24 cellular contexts compared by ENCODE assay signal in the genomic region with DNA sequence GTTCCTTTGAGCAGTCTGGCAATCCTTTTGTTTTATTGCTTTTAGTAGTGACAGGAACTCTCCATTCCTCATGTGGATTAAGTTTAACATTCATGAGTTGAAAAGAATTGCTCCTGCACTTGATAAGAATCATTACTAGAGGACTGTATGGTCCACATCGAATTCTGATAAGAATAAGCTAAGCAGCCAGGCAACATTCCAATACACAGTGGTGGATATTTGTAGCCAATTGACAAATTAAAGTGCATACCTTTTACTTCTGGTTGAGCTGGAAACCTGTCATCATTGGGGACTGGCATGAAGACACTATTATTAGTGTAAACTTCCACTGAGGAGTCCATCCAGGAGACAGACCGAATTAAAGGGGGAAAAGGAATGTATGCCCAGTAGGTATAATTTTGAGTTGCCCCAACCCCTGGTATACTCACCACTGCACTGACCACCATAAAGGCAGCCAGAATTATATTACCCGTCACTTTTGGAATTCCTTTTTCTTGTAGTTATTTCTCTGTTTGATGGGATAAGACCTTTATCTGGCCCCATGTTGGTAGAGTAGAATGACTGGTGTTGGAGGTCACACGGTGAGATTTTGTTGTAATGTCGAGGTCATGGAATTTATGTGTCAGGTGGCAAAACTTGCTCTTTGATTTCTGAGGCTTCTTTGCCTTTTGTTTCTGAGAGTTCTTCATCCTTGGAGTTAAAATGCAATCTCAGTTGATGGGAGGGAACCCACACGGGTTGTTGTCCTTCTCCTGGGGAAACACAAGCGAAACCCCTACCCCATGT.
DNase-seq lines count a peak whose midpoint lies in the region; ATAC-seq and TF ChIP-seq lines count a peak whose summit lies in the region.
"Had no signal": no experiment of that assay in that cellular context is flagged by ENCODE, and none has a peak within 500 bp of the region (broad histone marks: within the 10 kb centered on the region; RNA-seq: fewer than 3 reads in every experiment).

No MANE protein-coding gene starts in this region.

- peak overlapping the region; percentile 26 for H3K27ac Mint-ChIP-seq in activated CD4-positive, alpha-beta T cell treated with anti-CD3 and anti-CD28 coated beads, Interleukin-2, amount 10 ng/mL, durations not matched to agents 24 days and 14 days
- no peak overlapping the region for H3K27ac Mint-ChIP-seq in activated CD4-positive, alpha-beta T cell treated with anti-CD3 and anti-CD28 coated beads, Interleukin-2, amount 10 ng/mL, durations not matched to agents 7 days and 5 days
- peak overlapping the region; percentile 3 for H3K27ac Mint-ChIP-seq in stimulated activated naive B cell treated with anti-CD40 and anti-IgM and Interleukin-4, amounts not matched to agents 10 μg/mL and 1 μg/mL and 100 μg/mL, for 72 hours
- H3K27ac Mint-ChIP-seq: CD4-positive, CD25-positive, alpha-beta regulatory T cell; GM23338; H9; IgD-negative memory B cell had no signal

- DNase-seq in activated CD4-positive, alpha-beta T cell treated with anti-CD3 and anti-CD28 coated beads, Interleukin-2, amount 10 ng/mL, durations not matched to agents 24 days and 14 days, result no peak
- no peak for DNase-seq in activated CD4-positive, alpha-beta T cell treated with anti-CD3 and anti-CD28 coated beads, Interleukin-2, amount 10 ng/mL, durations not matched to agents 7 days and 5 days
- no peak for DNase-seq in IMR-90
- peak; percentile 45 for DNase-seq in mesendoderm
- DNase-seq in stimulated activated naive B cell treated with anti-CD40 and anti-IgM and Interleukin-4, amounts not matched to agents 10 μg/mL and 1 μg/mL and 100 μg/mL, for 72 hours, result no peak
- DNase-seq in aorta, result no peak
- DNase-seq: CD4-positive, CD25-positive, alpha-beta regulatory T cell; H9; MM.1S; NCI-H1417; NCI-H1694; NCI-H2029 treated with DMSO at 0.1 percent for 48 hours; NCI-H446 treated with DMSO at 0.1 percent for 48 hours; NCI-H526; NCI-H82; NK-92 treated with Interleukin-12 subunit alpha and Interleukin-12 subunit beta, amount 100 ng/mL, for 24 hours; SJCRH30 had no signal

- no peak overlapping the region for H2BK20ac ChIP-seq in IMR-90 (ENCODE audit: low read depth, low read length)

- H3K18ac ChIP-seq in IMR-90 (ENCODE audit: low read depth, low read length) (no peak overlapping the region), mesendoderm (ENCODE audit: low read length) (no peak overlapping the region)

- H4K91ac ChIP-seq in IMR-90 (ENCODE audit: insufficient read depth, low read depth, low read length), result no peak overlapping the region

- H3K27ac ChIP-seq in IMR-90 (ENCODE audit: insufficient read depth, low read length), result no peak overlapping the region
- no peak overlapping the region for H3K27ac ChIP-seq in mesendoderm (ENCODE audit: low read depth, low read length)
- no peak overlapping the region for H3K27ac ChIP-seq in aorta (ENCODE audit: low read depth in 1 of 2, low read length in 2 of 2)
- H3K27ac ChIP-seq: BLaER1, KMS-11, SJCRH30 had no signal

- H3K14ac ChIP-seq in IMR-90 (replicated peaks; ENCODE audit: low read depth, low read length), result 0 out of 2 replicates have a peak overlapping the region, but pooled peaks have one; percentile 18

- intact Hi-C loops in activated CD4-positive, alpha-beta T cell treated with anti-CD3 and anti-CD28 coated beads, Interleukin-2, amount 10 ng/mL, durations not matched to agents 24 days and 14 days (cut with micrococcal nuclease), result loop anchor here (2.0 kb wide), 1 partner anchor 16 kb away; no protein-coding TSS in a partner anchor
- intact Hi-C loops in IMR-90 (cut with micrococcal nuclease) (no loop called here), aorta (cut with DNase I) (loop anchor here in 1 of 2 donors (5.0 kb wide), 1 partner anchor 309 kb away; no protein-coding TSS in a partner anchor)

- H3K27me3 ChIP-seq in IMR-90 (ENCODE audit: control insufficient read depth, insufficient read depth, low read length) (no peaks in the 10 kb centered on the region), mesendoderm (ENCODE audit: insufficient read depth, low read length, poor library complexity) (no peaks in the 10 kb centered on the region), aorta (ENCODE audit: control insufficient read depth in 1 of 2, insufficient read depth in 2 of 2, low read length in 1 of 2) (no peaks in the 10 kb centered on the region)
- H3K27me3 ChIP-seq: BLaER1, SJCRH30 had no signal

- TF ChIP-seq RAD21 in IMR-90 (IDR thresholded peaks at IDR 0.05; ENCODE audit: low read length), result no peak

- no peaks in the 10 kb centered on the region for H3K9me3 Mint-ChIP-seq in activated CD4-positive, alpha-beta T cell treated with anti-CD3 and anti-CD28 coated beads, Interleukin-2, amount 10 ng/mL, durations not matched to agents 24 days and 14 days
- no peaks in the 10 kb centered on the region for H3K9me3 Mint-ChIP-seq in activated CD4-positive, alpha-beta T cell treated with anti-CD3 and anti-CD28 coated beads, Interleukin-2, amount 10 ng/mL, durations not matched to agents 7 days and 5 days
- H3K9me3 Mint-ChIP-seq in stimulated activated naive B cell treated with anti-CD40 and anti-IgM and Interleukin-4, amounts not matched to agents 10 μg/mL and 1 μg/mL and 100 μg/mL, for 72 hours, result no peaks in the 10 kb centered on the region
- H3K9me3 Mint-ChIP-seq: IgD-negative memory B cell had no signal

- ATAC-seq in IMR-90 (ENCODE audit: low read depth), result no peak
- ATAC-seq in stimulated activated naive B cell treated with anti-CD40 and anti-IgM and Interleukin-4, amounts not matched to agents 10 μg/mL and 1 μg/mL and 100 μg/mL, for 72 hours (replicated peaks), result no peak
- ATAC-seq in aorta (ENCODE audit: low FRiP score), result no peak
- ATAC-seq in GM19035 (IDR thresholded peaks at IDR 0.05; ENCODE audit: unreplicated experiment), result no peak
- ATAC-seq: GM23338, PC-3, Right ventricle myocardium inferior had no signal

- H2AK9ac ChIP-seq in IMR-90 (replicated peaks; ENCODE audit: low read depth, low read length, poor library complexity), result no peak overlapping the region

- H3K4me1 ChIP-seq in IMR-90 (ENCODE audit: control insufficient read depth, insufficient read depth, low read length), result peaks cover 11% of the 10 kb centered on the region
- no peaks in the 10 kb centered on the region for H3K4me1 ChIP-seq in mesendoderm (ENCODE audit: control insufficient read depth, low read depth, low read length)
- no peaks in the 10 kb centered on the region for H3K4me1 ChIP-seq in aorta (ENCODE audit: control insufficient read depth in 1 of 2, insufficient read depth in 2 of 2, low read length in 2 of 2)
- H3K4me1 ChIP-seq: SJCRH30 had no signal

- H3K23ac ChIP-seq in IMR-90 (ENCODE audit: low read depth, low read length) (peak overlapping the region; percentile 41; the same call in 1 of the 2 replicates), mesendoderm (ENCODE audit: low read length) (no peak overlapping the region)

- H3K79me1 ChIP-seq in IMR-90 (ENCODE audit: low read depth in 1 of 2, low read length in 2 of 2), result peaks cover 0 to 3% of the 10 kb centered on the region in 2 experiments; a peak in 1 of 4 replicates
- H3K79me1 ChIP-seq in mesendoderm (ENCODE audit: low read length), result no peaks in the 10 kb centered on the region

- no peaks in the 10 kb centered on the region for H3K9me1 ChIP-seq in IMR-90 (ENCODE audit: insufficient read depth, low read length)

- no peak overlapping the region for H3K4me3 Mint-ChIP-seq in activated CD4-positive, alpha-beta T cell treated with anti-CD3 and anti-CD28 coated beads, Interleukin-2, amount 10 ng/mL, durations not matched to agents 24 days and 14 days
- H3K4me3 Mint-ChIP-seq in activated CD4-positive, alpha-beta T cell treated with anti-CD3 and anti-CD28 coated beads, Interleukin-2, amount 10 ng/mL, durations not matched to agents 7 days and 5 days, result no peak overlapping the region
- H3K4me3 Mint-ChIP-seq in stimulated activated naive B cell treated with anti-CD40 and anti-IgM and Interleukin-4, amounts not matched to agents 10 μg/mL and 1 μg/mL and 100 μg/mL, for 72 hours, result no peak overlapping the region
- H3K4me3 Mint-ChIP-seq: CD4-positive, CD25-positive, alpha-beta regulatory T cell; GM23338; H9; IgD-negative memory B cell had no signal

- H2AFZ ChIP-seq in IMR-90 (replicated peaks; ENCODE audit: low read length, poor library complexity), result no peak overlapping the region
- H2AFZ ChIP-seq: GM23338 had no signal

- no TSS peak for BruUV-seq in IMR-90 (replicated peaks; lab: Mats Ljungman, UMichigan)

- no peak for TF ChIP-seq POLR2A in IMR-90 (IDR thresholded peaks at IDR 0.05; ENCODE audit: low read depth, low read length)

- H3K27me3 Mint-ChIP-seq in activated CD4-positive, alpha-beta T cell treated with anti-CD3 and anti-CD28 coated beads, Interleukin-2, amount 10 ng/mL, durations not matched to agents 24 days and 14 days, result peaks cover 12% of the 10 kb centered on the region
- H3K27me3 Mint-ChIP-seq in activated CD4-positive, alpha-beta T cell treated with anti-CD3 and anti-CD28 coated beads, Interleukin-2, amount 10 ng/mL, durations not matched to agents 7 days and 5 days, result peaks cover 34% of the 10 kb centered on the region
- H3K27me3 Mint-ChIP-seq in stimulated activated naive B cell treated with anti-CD40 and anti-IgM and Interleukin-4, amounts not matched to agents 10 μg/mL and 1 μg/mL and 100 μg/mL, for 72 hours, result no peaks in the 10 kb centered on the region
- H3K27me3 Mint-ChIP-seq: IgD-negative memory B cell had no signal

- no peaks in the 10 kb centered on the region for H3K9me3 ChIP-seq in IMR-90 (ENCODE audit: control insufficient read depth, insufficient read depth, low read length)
- no peaks in the 10 kb centered on the region for H3K9me3 ChIP-seq in aorta (ENCODE audit: control insufficient read depth, low read length)
- H3K9me3 ChIP-seq: BLaER1, SJCRH30 had no signal

- H3K36me3 Mint-ChIP-seq in activated CD4-positive, alpha-beta T cell treated with anti-CD3 and anti-CD28 coated beads, Interleukin-2, amount 10 ng/mL, durations not matched to agents 24 days and 14 days (ENCODE audit: low read depth), result no peaks in the 10 kb centered on the region
- no peaks in the 10 kb centered on the region for H3K36me3 Mint-ChIP-seq in activated CD4-positive, alpha-beta T cell treated with anti-CD3 and anti-CD28 coated beads, Interleukin-2, amount 10 ng/mL, durations not matched to agents 7 days and 5 days (ENCODE audit: low read depth)
- H3K36me3 Mint-ChIP-seq in stimulated activated naive B cell treated with anti-CD40 and anti-IgM and Interleukin-4, amounts not matched to agents 10 μg/mL and 1 μg/mL and 100 μg/mL, for 72 hours, result no peaks in the 10 kb centered on the region
- H3K36me3 Mint-ChIP-seq: CD4-positive, CD25-positive, alpha-beta regulatory T cell; IgD-negative memory B cell had no signal

- POLR2A ChIA-PET in activated CD4-positive, alpha-beta T cell treated with anti-CD3 and anti-CD28 coated beads, Interleukin-2, amount 10 ng/mL, durations not matched to agents 7 days and 5 days (lab: Charles Lee), result no interaction called here
- POLR2A ChIA-PET in IMR-90 (lab: Charles Lee; ENCODE audit: unreplicated experiment), result no interaction called here

- TF ChIP-seq CTCF in IMR-90 (conservative IDR thresholded peaks at IDR 0.05; ENCODE audit: low read depth, low read length), result no peak

- in situ Hi-C loops in IMR-90 (cut with MboI; ENCODE audit: low sequenced_read_pairs), result no loop called here

- H3K9ac ChIP-seq in IMR-90 (ENCODE audit: low read depth, low read length), result no peak overlapping the region
- no peak overlapping the region for H3K9ac ChIP-seq in mesendoderm (ENCODE audit: low read length)
- H3K9ac ChIP-seq: KMS-11 had no signal

- H3K4me2 ChIP-seq in IMR-90 (ENCODE audit: low read depth, low read length) (no peak overlapping the region), mesendoderm (ENCODE audit: low read length) (no peak overlapping the region)
- H3K4me2 ChIP-seq: BLaER1, GM23338, KMS-11 had no signal

- H3K56ac ChIP-seq in IMR-90 (ENCODE audit: extremely low read depth, insufficient read depth, low read length), result no peak overlapping the region
- no peak overlapping the region for H3K56ac ChIP-seq in mesendoderm (ENCODE audit: low read length)

- H2BK120ac ChIP-seq in IMR-90 (ENCODE audit: low read depth, low read length) (no peak overlapping the region), mesendoderm (ENCODE audit: low read depth, low read length) (no peak overlapping the region)

- peaks cover 15% of the 10 kb centered on the region for H3K4me1 Mint-ChIP-seq in activated CD4-positive, alpha-beta T cell treated with anti-CD3 and anti-CD28 coated beads, Interleukin-2, amount 10 ng/mL, durations not matched to agents 24 days and 14 days
- peaks cover 4% of the 10 kb centered on the region for H3K4me1 Mint-ChIP-seq in activated CD4-positive, alpha-beta T cell treated with anti-CD3 and anti-CD28 coated beads, Interleukin-2, amount 10 ng/mL, durations not matched to agents 7 days and 5 days
- peaks cover 11 to 23% of the 10 kb centered on the region in 2 donors for H3K4me1 Mint-ChIP-seq in stimulated activated naive B cell treated with anti-CD40 and anti-IgM and Interleukin-4, amounts not matched to agents 10 μg/mL and 1 μg/mL and 100 μg/mL, for 72 hours
- H3K4me1 Mint-ChIP-seq: CD4-positive, CD25-positive, alpha-beta regulatory T cell had no signal

- dilution Hi-C loops in IMR-90 (cut with HindIII; ENCODE audit: low sequenced_read_pairs, unreplicated experiment), result no loop called here

- H2AK5ac ChIP-seq in IMR-90 (ENCODE audit: low read depth, low read length) (0 out of 2 replicates have a peak overlapping the region, but pooled peaks have one; percentile 43), mesendoderm (ENCODE audit: low read length) (no peak overlapping the region)

- no peak overlapping the region for H4K8ac ChIP-seq in IMR-90 (ENCODE audit: low read depth in 2 of 2, low read length in 2 of 2)
- no peak overlapping the region for H4K8ac ChIP-seq in mesendoderm (ENCODE audit: low read depth, low read length)

- H3K36me3 ChIP-seq in IMR-90 (ENCODE audit: control insufficient read depth, insufficient read depth, low read length), result no peaks in the 10 kb centered on the region
- no peaks in the 10 kb centered on the region for H3K36me3 ChIP-seq in mesendoderm (ENCODE audit: control insufficient read depth, insufficient read depth, low read length)
- H3K36me3 ChIP-seq in aorta (ENCODE audit: control insufficient read depth in 1 of 2, insufficient read depth in 2 of 2, low read length in 1 of 2), result no peaks in the 10 kb centered on the region
- H3K36me3 ChIP-seq: BLaER1, SJCRH30 had no signal

- H3K79me2 ChIP-seq in mesendoderm (ENCODE audit: control insufficient read depth, insufficient read depth, low read length), result no peaks in the 10 kb centered on the region

- no peak overlapping the region for H3K4ac ChIP-seq in IMR-90 (ENCODE audit: low read depth, low read length)
- no peak overlapping the region for H3K4ac ChIP-seq in mesendoderm (ENCODE audit: low read depth, low read length)

- H4K20me1 ChIP-seq in IMR-90 (ENCODE audit: insufficient read depth, low read length), result no peaks in the 10 kb centered on the region
- H4K20me1 ChIP-seq: BLaER1 had no signal

- H2BK5ac ChIP-seq in IMR-90 (ENCODE audit: low read depth, low read length, poor library complexity, severe bottlenecking) (no peak overlapping the region), mesendoderm (ENCODE audit: low read length) (no peak overlapping the region)

- H2BK15ac ChIP-seq in IMR-90 (ENCODE audit: low read depth, low read length), result no peak overlapping the region
- H2BK15ac ChIP-seq in mesendoderm (replicated peaks; ENCODE audit: low read depth), result no peak overlapping the region

- WGBS in IMR-90 (ENCODE audit: extremely low coverage in 2 of 2, insufficient read length in 1 of 2), 2 experiments, result no CpG with 5 or more reads among the region's 7 CpGs
- WGBS in mesendoderm (ENCODE audit: extremely low coverage, insufficient coverage, low lambda C conversion rate), result no CpG with 5 or more reads among the region's 7 CpGs
- WGBS in aorta, 2 donors, result 66 to 68% methylated on average over 7 of the region's 7 CpGs

- CTCF ChIA-PET in activated CD4-positive, alpha-beta T cell treated with anti-CD3 and anti-CD28 coated beads, Interleukin-2, amount 10 ng/mL, durations not matched to agents 7 days and 5 days (lab: Charles Lee), result interaction anchor here (1.0 to 1.3 kb wide), 2 partner anchors 8 to 13 kb away, joined by 4 read pairs; no protein-coding TSS in a partner anchor
- CTCF ChIA-PET in IMR-90 (lab: Yijun Ruan, JAX), result interaction anchor here (1.0 kb wide), 1 partner anchor 8 kb away, joined by 3 read pairs; no protein-coding TSS in a partner anchor

- H4K5ac ChIP-seq in IMR-90 (ENCODE audit: low read depth, low read length) (no peak overlapping the region), mesendoderm (ENCODE audit: low read length) (no peak overlapping the region)

- H3K4me3 ChIP-seq in IMR-90 (ENCODE audit: insufficient read depth, low read depth, low read length) (no peak overlapping the region), mesendoderm (ENCODE audit: low read length) (no peak overlapping the region), aorta (ENCODE audit: low read length in 2 of 2) (no peak overlapping the region)
- H3K4me3 ChIP-seq: BLaER1, GM23338, SJCRH30 had no signal
